Comparison of ENCODE assay signal across 14 cellular contexts in genomic region chr7:79046061-79046460, GRCh38.
DNase-seq lines count a peak whose midpoint lies in the region; ATAC-seq lines count a peak whose summit lies in the region.
"Had no signal": no experiment of that assay in that cellular context is flagged by ENCODE, and none has a peak within 500 bp of the region (broad histone marks: within the 10 kb centered on the region; RNA-seq: fewer than 3 reads in every experiment).

No MANE protein-coding gene starts in this region.

- no peak overlapping the region for H2BK12ac ChIP-seq in mesenchymal stem cell (ENCODE audit: low read length in 2 of 2)

- CTCF ChIA-PET in activated CD8-positive, alpha-beta memory T cell treated with anti-CD3 and anti-CD28 coated beads, Interleukin-2, amount 10 ng/mL, durations not matched to agents 7 days and 5 days (lab: Charles Lee) = no interaction called here

- H3K14ac ChIP-seq in mesenchymal stem cell (ENCODE audit: low read length in 2 of 2) = no peak overlapping the region

- H2BK5ac ChIP-seq in mesenchymal stem cell (ENCODE audit: low read depth, low read length, poor library complexity, severe bottlenecking) = no peak overlapping the region

- H3K9ac ChIP-seq in mesenchymal stem cell (ENCODE audit: low read length) = no peak overlapping the region

- no peak overlapping the region for H3K4ac ChIP-seq in mesenchymal stem cell (ENCODE audit: low read depth in 1 of 2, low read length in 2 of 2)

- H3K9me3 Mint-ChIP-seq in activated CD8-positive, alpha-beta memory T cell treated with anti-CD3 and anti-CD28 coated beads, Interleukin-2, amount 10 ng/mL, durations not matched to agents 7 days and 5 days (ENCODE audit: low read depth) = peaks cover 12% of the 10 kb centered on the region
- H3K9me3 Mint-ChIP-seq: H9 had no signal

- DNase-seq in DMS53 (lab: John Stamatoyannopoulos, UW) (peak; percentile 26), DMS53 treated with DMSO at 0.1 percent for 48 hours (lab: John Stamatoyannopoulos, UW; ENCODE audit: unreplicated experiment) (no peak), M059J (ENCODE audit: low read depth) (peak; percentile 34), amniotic epithelial cell (ENCODE audit: low read depth) (peak; percentile 27), mesenchymal stem cell (peak; percentile 13), cerebellar nuclear complex (lab: John Stamatoyannopoulos, UW) (no peak), NCI-H187 treated with DMSO at 0.1 percent for 48 hours (lab: John Stamatoyannopoulos, UW) (no peak)
- DNase-seq in activated CD8-positive, alpha-beta memory T cell treated with anti-CD3 and anti-CD28 coated beads, Interleukin-2, amount 10 ng/mL, durations not matched to agents 7 days and 5 days = no peak
- DNase-seq: CD8-positive, alpha-beta T cell; COR-L47; GOT3; H9 had no signal

- no peak for ATAC-seq in activated CD8-positive, alpha-beta memory T cell treated with anti-CD3 and anti-CD28 coated beads, Interleukin-2, amount 10 ng/mL, durations not matched to agents 7 days and 5 days
- ATAC-seq: CD8-positive, alpha-beta T cell had no signal

- no peaks in the 10 kb centered on the region for H3K36me3 ChIP-seq in mesenchymal stem cell (ENCODE audit: control insufficient read depth in 1 of 2, insufficient read depth in 2 of 2, low read depth in 1 of 2, low read length in 2 of 2)

- WGBS in mesenchymal stem cell = 82% methylated on average over 1 of the region's 2 CpGs

- H2AFZ ChIP-seq in mesenchymal stem cell (ENCODE audit: low read depth, low read length) = no peak overlapping the region

- no peak overlapping the region for H3K27ac ChIP-seq in mesenchymal stem cell (ENCODE audit: low read length, poor library complexity, severe bottlenecking)
- H3K27ac ChIP-seq: 22Rv1 had no signal

- H2BK120ac ChIP-seq in mesenchymal stem cell (ENCODE audit: low read depth, low read length) = no peak overlapping the region

- no peaks in the 10 kb centered on the region for H3K27me3 Mint-ChIP-seq in activated CD8-positive, alpha-beta memory T cell treated with anti-CD3 and anti-CD28 coated beads, Interleukin-2, amount 10 ng/mL, durations not matched to agents 7 days and 5 days

- H3K4me2 ChIP-seq in mesenchymal stem cell (ENCODE audit: low read length, poor library complexity, severe bottlenecking) = no peak overlapping the region

- H3K23ac ChIP-seq in mesenchymal stem cell (ENCODE audit: low read length in 2 of 2) = no peak overlapping the region

- H4K91ac ChIP-seq in mesenchymal stem cell (ENCODE audit: low read length) = no peak overlapping the region

- H3K18ac ChIP-seq in mesenchymal stem cell (ENCODE audit: low read depth in 1 of 2, low read length in 2 of 2) = no peak overlapping the region

- no peak overlapping the region for H3K4me3 Mint-ChIP-seq in activated CD8-positive, alpha-beta memory T cell treated with anti-CD3 and anti-CD28 coated beads, Interleukin-2, amount 10 ng/mL, durations not matched to agents 7 days and 5 days
- H3K4me3 Mint-ChIP-seq: CD14-positive monocyte; CD8-positive, alpha-beta T cell; H9 had no signal

- no peak overlapping the region for H3K4me3 ChIP-seq in mesenchymal stem cell (ENCODE audit: insufficient read depth in 1 of 2, low read depth in 1 of 2, low read length in 2 of 2)

- no peaks in the 10 kb centered on the region for H3K4me1 ChIP-seq in mesenchymal stem cell (ENCODE audit: control insufficient read depth, insufficient read depth, low read depth, low read length)

- no peaks in the 10 kb centered on the region for H3K36me3 Mint-ChIP-seq in activated CD8-positive, alpha-beta memory T cell treated with anti-CD3 and anti-CD28 coated beads, Interleukin-2, amount 10 ng/mL, durations not matched to agents 7 days and 5 days
- H3K36me3 Mint-ChIP-seq: CD14-positive monocyte; CD8-positive, alpha-beta T cell had no signal

- peaks cover 4% of the 10 kb centered on the region for H3K9me3 ChIP-seq in mesenchymal stem cell (ENCODE audit: control insufficient read depth, low read length)

- H3K27me3 ChIP-seq in mesenchymal stem cell (ENCODE audit: control insufficient read depth in 1 of 2, insufficient read depth in 1 of 2, low read length in 2 of 2) = no peaks in the 10 kb centered on the region

- H3K79me1 ChIP-seq in mesenchymal stem cell (replicated peaks; ENCODE audit: low read length, poor library complexity, severe bottlenecking) = no peaks in the 10 kb centered on the region

- no peak overlapping the region for H4K8ac ChIP-seq in mesenchymal stem cell (ENCODE audit: low read length)

- no peak overlapping the region for H2AK5ac ChIP-seq in mesenchymal stem cell (ENCODE audit: low read length, severe bottlenecking)

- H2BK15ac ChIP-seq in mesenchymal stem cell (ENCODE audit: low read depth, poor library complexity, severe bottlenecking) = no peak overlapping the region

- no peak overlapping the region for H3K27ac Mint-ChIP-seq in activated CD8-positive, alpha-beta memory T cell treated with anti-CD3 and anti-CD28 coated beads, Interleukin-2, amount 10 ng/mL, durations not matched to agents 7 days and 5 days
- H3K27ac Mint-ChIP-seq: CD14-positive monocyte; CD8-positive, alpha-beta T cell; H9 had no signal

- H3K4me1 Mint-ChIP-seq in activated CD8-positive, alpha-beta memory T cell treated with anti-CD3 and anti-CD28 coated beads, Interleukin-2, amount 10 ng/mL, durations not matched to agents 7 days and 5 days = no peaks in the 10 kb centered on the region
- H3K4me1 Mint-ChIP-seq: CD14-positive monocyte had no signal

Comparison
In these comparisons a context has a peak if more than half of its experiments do, and no peak if none do; other contexts are left out.
1. DNase-seq: peak in DMS53 (single experiment), M059J (single experiment), amniotic epithelial cell (single experiment) and mesenchymal stem cell (single experiment); none in DMS53 treated with DMSO at 0.1 percent for 48 hours (single experiment), cerebellar nuclear complex (0 of 2), NCI-H187 treated with DMSO at 0.1 percent for 48 hours (single experiment) and activated CD8-positive, alpha-beta memory T cell treated with anti-CD3 and anti-CD28 coated beads, Interleukin-2, amount 10 ng/mL, durations not matched to agents 7 days and 5 days (single experiment).